ENCODE assay signal across 12 cellular contexts in the genomic region with DNA sequence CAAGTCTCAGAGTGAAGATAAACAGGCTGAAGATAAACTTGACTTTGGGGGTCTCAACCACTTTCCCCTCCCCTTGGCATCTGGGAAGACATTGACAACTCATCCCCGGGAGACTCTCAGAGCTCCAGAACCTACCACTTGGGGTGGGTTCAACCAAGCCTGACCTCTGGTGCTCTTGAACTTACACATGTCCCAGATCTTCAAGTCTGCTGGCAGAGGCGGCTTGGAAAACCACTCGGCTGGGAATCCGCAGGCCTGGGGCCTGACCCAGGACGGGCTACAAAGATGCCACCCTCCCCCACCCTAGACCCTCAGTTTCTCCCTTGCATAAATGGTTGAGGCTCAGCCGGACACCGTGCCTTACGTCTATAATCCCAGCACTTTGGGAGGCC. TPM values are rescaled to one million over a fixed set of nuclear protein-coding genes. Genes with fewer than 3 reads are reported as not detected.
DNase-seq lines count a peak whose midpoint lies in the region; ATAC-seq and TF ChIP-seq lines count a peak whose summit lies in the region.
"Had no signal": no experiment of that assay in that cellular context is flagged by ENCODE, and none has a peak within 500 bp of the region (broad histone marks: within the 10 kb centered on the region; RNA-seq: fewer than 3 reads in every experiment).

No MANE protein-coding gene starts in this region.

- H3K27me3 Mint-ChIP-seq in endodermal cell (ENCODE audit: insufficient read depth): peaks cover 39% of the 10 kb centered on the region

- H3K27ac ChIP-seq in endodermal cell (ENCODE audit: low read depth, low read length): no peak overlapping the region
- no peak overlapping the region for H3K27ac ChIP-seq in liver (ENCODE audit: low read depth in 1 of 2, low read length in 2 of 2)
- H3K27ac ChIP-seq in thyroid gland: peak overlapping the region in 1 of 3 donors; percentile 24
- H3K27ac ChIP-seq: KMS-11 had no signal

- H3K4me1 ChIP-seq in endodermal cell (ENCODE audit: control insufficient read depth, insufficient read depth, low read length) (no peaks in the 10 kb centered on the region), liver (ENCODE audit: control insufficient read depth in 4 of 4, insufficient read depth in 4 of 4, low read length in 3 of 4) (peaks cover 0 to 13% (median 7%) of the 10 kb centered on the region in 4 donors), thyroid gland (peaks cover 5 to 10% of the 10 kb centered on the region in 2 donors)

- no peak for TF ChIP-seq POLR2A in thyroid gland (IDR thresholded peaks at IDR 0.05)

- peak overlapping the region; percentile 55 for H3K27ac Mint-ChIP-seq in endodermal cell
- H3K27ac Mint-ChIP-seq: activated T-helper 1 cell treated with anti-CD3 and anti-CD28 coated beads, Interleukin-12 subunit alpha, Interleukin-12 subunit beta, Interleukin-2, Interleukin-4 antibody, amounts not matched to agents 30 ng/mL and 10 ng/mL and 1 ng/mL, durations not matched to agents 14 hours and 24 hours and 36 hours had no signal

- ATAC-seq in HG02610 (IDR thresholded peaks at IDR 0.05; ENCODE audit: unreplicated experiment): no peak

- no peaks in the 10 kb centered on the region for H3K9me3 Mint-ChIP-seq in endodermal cell
- H3K9me3 Mint-ChIP-seq: activated T-helper 1 cell treated with anti-CD3 and anti-CD28 coated beads, Interleukin-12 subunit alpha, Interleukin-12 subunit beta, Interleukin-2, Interleukin-4 antibody, amounts not matched to agents 30 ng/mL and 10 ng/mL and 1 ng/mL, durations not matched to agents 14 hours and 24 hours and 36 hours had no signal

- peak overlapping the region; percentile 53 for H3K4me3 Mint-ChIP-seq in endodermal cell
- H3K4me3 Mint-ChIP-seq: activated T-helper 1 cell treated with anti-CD3 and anti-CD28 coated beads, Interleukin-12 subunit alpha, Interleukin-12 subunit beta, Interleukin-2, Interleukin-4 antibody, amounts not matched to agents 30 ng/mL and 10 ng/mL and 1 ng/mL, durations not matched to agents 14 hours and 24 hours and 36 hours had no signal

- H3K27me3 ChIP-seq in endodermal cell (ENCODE audit: control insufficient read depth, insufficient read depth, low read length, poor library complexity, severe bottlenecking) (no peaks in the 10 kb centered on the region), liver (ENCODE audit: control insufficient read depth in 4 of 4, insufficient read depth in 4 of 4, low read length in 3 of 4) (no peaks in the 10 kb centered on the region), thyroid gland (no peaks in the 10 kb centered on the region)

- H3K4me1 Mint-ChIP-seq in endodermal cell: no peaks in the 10 kb centered on the region

- no peaks in the 10 kb centered on the region for H3K36me3 ChIP-seq in endodermal cell (ENCODE audit: control insufficient read depth, insufficient read depth, low read length)
- no peaks in the 10 kb centered on the region for H3K36me3 ChIP-seq in liver (ENCODE audit: control insufficient read depth in 4 of 4, insufficient read depth in 3 of 4, low read depth in 1 of 4, low read length in 3 of 4)
- no peaks in the 10 kb centered on the region for H3K36me3 ChIP-seq in thyroid gland

- intact Hi-C loops in thyroid gland (cut with DNase I): no loop called here

- H3K36me3 Mint-ChIP-seq in endodermal cell (ENCODE audit: low read depth): no peaks in the 10 kb centered on the region

- WGBS in endodermal cell (ENCODE audit: insufficient coverage in 1 of 2, insufficient read length in 1 of 2), 2 experiments: 74 to 85% methylated on average over 5 to 8 of the region's 8 CpGs
- 81% methylated on average over 8 of the region's 8 CpGs for WGBS in liver
- WGBS in thyroid gland, 2 donors: 72 to 83% methylated on average over 3 to 8 of the region's 8 CpGs

- H3K9me3 ChIP-seq in endodermal cell (ENCODE audit: control insufficient read depth, low read length) (no peaks in the 10 kb centered on the region), liver (ENCODE audit: control insufficient read depth in 4 of 4, low read length in 3 of 4) (no peaks in the 10 kb centered on the region), thyroid gland (no peaks in the 10 kb centered on the region)

- DNase-seq in LNCaP clone FGC (ENCODE audit: low read depth) (no peak), endodermal cell (no peak), thyroid gland (peak; percentile 27 to 55), NCI-H1694 (lab: John Stamatoyannopoulos, UW) (no peak), LoVo (ENCODE audit: low spot score) (no peak)

- TF ChIP-seq CTCF in LNCaP clone FGC (IDR thresholded peaks at IDR 0.05; ENCODE audit: control insufficient read depth, extremely low read depth, insufficient read depth): no peak
- TF ChIP-seq CTCF in endodermal cell (conservative IDR thresholded peaks at IDR 0.05): no peak
- TF ChIP-seq CTCF in liver (IDR thresholded peaks at IDR 0.05; ENCODE audit: low read depth, low read length, missing input control): no peak
- TF ChIP-seq CTCF in thyroid gland (IDR thresholded peaks at IDR 0.05): no peak

- H3K4me3 ChIP-seq in LNCaP clone FGC (ENCODE audit: low read depth, low read length) (peak overlapping the region; percentile 79), endodermal cell (ENCODE audit: low read length) (peak overlapping the region; percentile 76), liver (ENCODE audit: low read depth in 1 of 3, low read length in 3 of 3) (peak overlapping the region; percentile 41 to 76 (median 42)), thyroid gland (replicated peaks in 1 of 3) (peak overlapping the region in 1 of 3 donors; percentile 36)

- no peak for TF ChIP-seq RAD21 in liver (IDR thresholded peaks at IDR 0.05)

- H3K9ac ChIP-seq in endodermal cell (ENCODE audit: extremely low read depth, low read length, poor library complexity, severe bottlenecking): no peak overlapping the region
- H3K9ac ChIP-seq in liver (ENCODE audit: low read depth in 1 of 2, low read length in 2 of 2): peak overlapping the region in 1 of 2 donors; percentile 69
- H3K9ac ChIP-seq: KMS-11 had no signal

TF ChIP-seq in liver, 16 proteins besides CTCF, POLR2A, EP300 and RAD21 (continues in another document):
- TF ChIP-seq, protein P1, sequence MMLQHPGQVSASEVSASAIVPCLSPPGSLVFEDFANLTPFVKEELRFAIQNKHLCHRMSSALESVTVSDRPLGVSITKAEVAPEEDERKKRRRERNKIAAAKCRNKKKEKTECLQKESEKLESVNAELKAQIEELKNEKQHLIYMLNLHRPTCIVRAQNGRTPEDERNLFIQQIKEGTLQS (IDR thresholded peaks at IDR 0.05): no peak
- TF ChIP-seq JUND (IDR thresholded peaks at IDR 0.05) (no peak), RXRA (IDR thresholded peaks at IDR 0.05) (no peak), YY1 (IDR thresholded peaks at IDR 0.05) (no peak), HNF4G (IDR thresholded peaks at IDR 0.05) (no peak), EGR1 (IDR thresholded peaks at IDR 0.05; ENCODE audit: low read depth in 2 of 2) (no peak), FOXA1 (IDR thresholded peaks at IDR 0.05) (no peak)
- TF ChIP-seq, protein P2, sequence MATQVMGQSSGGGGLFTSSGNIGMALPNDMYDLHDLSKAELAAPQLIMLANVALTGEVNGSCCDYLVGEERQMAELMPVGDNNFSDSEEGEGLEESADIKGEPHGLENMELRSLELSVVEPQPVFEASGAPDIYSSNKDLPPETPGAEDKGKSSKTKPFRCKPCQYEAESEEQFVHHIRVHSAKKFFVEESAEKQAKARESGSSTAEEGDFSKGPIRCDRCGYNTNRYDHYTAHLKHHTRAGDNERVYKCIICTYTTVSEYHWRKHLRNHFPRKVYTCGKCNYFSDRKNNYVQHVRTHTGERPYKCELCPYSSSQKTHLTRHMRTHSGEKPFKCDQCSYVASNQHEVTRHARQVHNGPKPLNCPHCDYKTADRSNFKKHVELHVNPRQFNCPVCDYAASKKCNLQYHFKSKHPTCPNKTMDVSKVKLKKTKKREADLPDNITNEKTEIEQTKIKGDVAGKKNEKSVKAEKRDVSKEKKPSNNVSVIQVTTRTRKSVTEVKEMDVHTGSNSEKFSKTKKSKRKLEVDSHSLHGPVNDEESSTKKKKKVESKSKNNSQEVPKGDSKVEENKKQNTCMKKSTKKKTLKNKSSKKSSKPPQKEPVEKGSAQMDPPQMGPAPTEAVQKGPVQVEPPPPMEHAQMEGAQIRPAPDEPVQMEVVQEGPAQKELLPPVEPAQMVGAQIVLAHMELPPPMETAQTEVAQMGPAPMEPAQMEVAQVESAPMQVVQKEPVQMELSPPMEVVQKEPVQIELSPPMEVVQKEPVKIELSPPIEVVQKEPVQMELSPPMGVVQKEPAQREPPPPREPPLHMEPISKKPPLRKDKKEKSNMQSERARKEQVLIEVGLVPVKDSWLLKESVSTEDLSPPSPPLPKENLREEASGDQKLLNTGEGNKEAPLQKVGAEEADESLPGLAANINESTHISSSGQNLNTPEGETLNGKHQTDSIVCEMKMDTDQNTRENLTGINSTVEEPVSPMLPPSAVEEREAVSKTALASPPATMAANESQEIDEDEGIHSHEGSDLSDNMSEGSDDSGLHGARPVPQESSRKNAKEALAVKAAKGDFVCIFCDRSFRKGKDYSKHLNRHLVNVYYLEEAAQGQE (IDR thresholded peaks at IDR 0.05): no peak

RNA-seq across cellular contexts. Expression of a gene that starts 0.5 kb away (rescaled TPM):
- total RNA-seq in endodermal cell: 1 to 10 TPM; 2.8 to 3.4 TPM
- 0.68 TPM for polyA plus RNA-seq in endodermal cell (2013, experiment 1 of 2)
- 1.2 TPM for polyA plus RNA-seq in endodermal cell (2013, experiment 2 of 2)
- total RNA-seq in liver: 1 to 10 TPM; 1.8 to 3.3 TPM
- 1 to 10 TPM in 1 of 2 donors, not detected in 1; 2.4 TPM for polyA plus RNA-seq in liver
- 1 to 10 TPM; 1.4 to 3.3 (median 2.3) TPM for total RNA-seq in thyroid gland
- total RNA-seq: activated T-helper 1 cell treated with anti-CD3 and anti-CD28 coated beads, Interleukin-12 subunit alpha, Interleukin-12 subunit beta, Interleukin-2, Interleukin-4 antibody, amounts not matched to agents 30 ng/mL and 10 ng/mL and 1 ng/mL, durations not matched to agents 14 hours and 24 hours and 36 hours; T-helper 2 cell treated with Interferon-gamma antibody and Interleukin-4, amounts not matched to agents 100 ng/mL and 5 ng/mL, for 36 hours had no signal
- polyA plus RNA-seq: neural cell had no signal

RNA-seq across cellular contexts. Expression of a gene that starts 14.6 kb away (rescaled TPM):
- total RNA-seq in endodermal cell (10 to 100 TPM in 1 of 2 donors, 1 to 10 TPM in 1; 9.5 to 20.2 TPM), liver (not detected), thyroid gland (under 1 TPM; 0.13 to 0.45 (median 0.20) TPM)
- polyA plus RNA-seq in endodermal cell (2013, experiment 1 of 2): 32.1 TPM
- 29.5 TPM for polyA plus RNA-seq in endodermal cell (2013, experiment 2 of 2)
- polyA plus RNA-seq in liver: under 1 TPM; 0.02 to 0.03 TPM
- total RNA-seq: NCI-H460 had no signal

RNA-seq across cellular contexts. Expression of a gene that starts 14.9 kb away (rescaled TPM):
- 10 to 100 TPM; 33.4 to 40.0 TPM for total RNA-seq in endodermal cell
- 34.8 TPM for polyA plus RNA-seq in endodermal cell (2013, experiment 1 of 2)
- 32.3 TPM for polyA plus RNA-seq in endodermal cell (2013, experiment 2 of 2)
- total RNA-seq in liver: 10 to 100 TPM in 1 of 2 donors, 1 to 10 TPM in 1; 9.4 to 11.7 TPM
- polyA plus RNA-seq in liver: 1 to 10 TPM; 3.0 to 9.7 TPM
- total RNA-seq in thyroid gland: 10 to 100 TPM in 3 of 4 donors, 1 to 10 TPM in 1; 9.1 to 18.6 (median 14.9) TPM

RNA-seq across cellular contexts. Expression of a gene that starts 25.8 kb away (rescaled TPM):
- 1 to 10 TPM in 1 of 2 donors, under 1 TPM in 1; 0.84 to 2.2 TPM for total RNA-seq in endodermal cell
- polyA plus RNA-seq in endodermal cell (2013, experiment 1 of 2): 1.3 TPM
- polyA plus RNA-seq in endodermal cell (2013, experiment 2 of 2): 0.58 TPM
- total RNA-seq in liver: 1 to 10 TPM in 1 of 2 donors, not detected in 1; 2.5 TPM
- polyA plus RNA-seq in liver: under 1 TPM; 0.32 to 0.36 TPM
- not detected for total RNA-seq in thyroid gland
- polyA plus RNA-seq: neural cell had no signal

RNA-seq across cellular contexts. Expression of a gene that starts 31.3 kb away (rescaled TPM):
- total RNA-seq in endodermal cell: 10 to 100 TPM; 11.9 to 14.2 TPM
- 30.4 TPM for polyA plus RNA-seq in endodermal cell (2013, experiment 1 of 2)
- 26.9 TPM for polyA plus RNA-seq in endodermal cell (2013, experiment 2 of 2)
- total RNA-seq in liver: 1 to 10 TPM; 2.8 to 3.5 TPM
- polyA plus RNA-seq in liver: 1 to 10 TPM; 3.0 to 7.1 TPM
- total RNA-seq in thyroid gland: 10 to 100 TPM in 2 of 4 donors, 1 to 10 TPM in 2; 9.3 to 14.0 (median 11.5) TPM

Comparison
In these comparisons a context has a peak if more than half of its experiments do, and no peak if none do; other contexts are left out.
1. DNase-seq: peak in thyroid gland (2 of 2); none in LNCaP clone FGC (single experiment), endodermal cell (single experiment), NCI-H1694 (single experiment) and LoVo (single experiment).
2. RNA of a gene that starts 14.6 kb away (total RNA-seq): 9.5 to 20.2 TPM in endodermal cell; 0.13 to 0.45 TPM in thyroid gland and not detected in liver; every median in the first group is over 4 times any median in the second.